ENCODE assay signal across 23 cellular contexts in the genomic region with DNA sequence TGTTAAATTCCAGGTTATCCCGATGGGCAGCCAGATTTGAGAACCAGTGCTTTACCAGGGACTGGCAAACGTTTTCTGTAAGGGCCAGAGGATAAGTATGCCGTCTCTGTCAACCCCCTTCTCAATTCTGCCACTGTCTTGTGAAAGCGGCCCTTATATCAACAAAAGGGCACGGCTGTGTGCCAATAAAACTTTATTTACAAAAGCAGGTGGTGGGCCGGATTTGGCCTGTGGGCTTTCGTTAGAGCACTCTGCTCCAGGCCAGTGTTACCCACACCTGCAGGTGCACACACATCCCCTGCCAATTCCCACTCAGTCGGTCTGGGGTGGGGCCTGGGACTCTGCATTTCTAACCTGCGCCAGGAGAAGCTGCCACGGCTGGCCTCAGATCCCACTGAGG.
"Had no signal": no experiment of that assay in that cellular context is flagged by ENCODE, and none has a peak within 500 bp of the region (broad histone marks: within the 10 kb centered on the region; RNA-seq: fewer than 3 reads in every experiment).

No MANE protein-coding gene starts in this region.

- H3K27me3 Mint-ChIP-seq: activated CD4-positive, alpha-beta T cell treated with anti-CD3 and anti-CD28 coated beads for 36 hours; central memory CD8-positive, alpha-beta T cell had no signal

- H3K4me3 Mint-ChIP-seq: activated CD4-positive, alpha-beta T cell treated with anti-CD3 and anti-CD28 coated beads for 36 hours; activated CD8-positive, alpha-beta T cell treated with anti-CD3 and anti-CD28 coated beads, Interleukin-2, amount 10 ng/mL, durations not matched to agents 7 days and 5 days; activated T-cell treated with anti-CD3 and anti-CD28 coated beads, Interleukin-2, amount 50 U/mL, for 72 hours; central memory CD8-positive, alpha-beta T cell; natural killer cell; neural progenitor cell had no signal

- H3K27ac ChIP-seq: hepatocyte, left ventricle myocardium inferior, neural progenitor cell, spleen, testis had no signal

- H3K36me3 ChIP-seq: neural progenitor cell, transverse colon had no signal

- H3K4me3 ChIP-seq: hepatocyte, left ventricle myocardium inferior, lung, neural progenitor cell, spleen, testis, transverse colon had no signal

- H3K9me3 Mint-ChIP-seq: activated naive CD4-positive, alpha-beta T cell treated with anti-CD3 and anti-CD28 coated beads, Interleukin-2, amount 50 U/mL, for 72 hours; activated T-cell treated with anti-CD3 and anti-CD28 coated beads, Interleukin-2, amount 50 U/mL, for 72 hours; central memory CD8-positive, alpha-beta T cell; natural killer cell; neural progenitor cell had no signal

- DNase-seq: activated CD4-positive, alpha-beta T cell treated with anti-CD3 and anti-CD28 coated beads for 36 hours; activated CD4-positive, CD25-positive, alpha-beta regulatory T cell; activated CD8-positive, alpha-beta T cell treated with anti-CD3 and anti-CD28 coated beads, Interleukin-2, amount 10 ng/mL, durations not matched to agents 7 days and 5 days; activated naive CD4-positive, alpha-beta T cell; activated T-cell treated with anti-CD3 and anti-CD28 coated beads for 4 hours; activated T-cell treated with anti-CD3 and anti-CD28 coated beads, Interleukin-2, amount 50 U/mL, for 72 hours; anterior cingulate cortex; effector CD8-positive, alpha-beta T cell; islet precursor cell; left ventricle myocardium inferior; mesendoderm; natural killer cell; posterior cingulate gyrus; spleen; stimulated activated naive CD8-positive, alpha-beta T cell treated with anti-CD3 and anti-CD28 coated beads, Interleukin-15, Interleukin-2, amounts not matched to agents 100 U/mL and 50 U/mL, for 24 hours; testis; transverse colon had no signal

- H3K36me3 Mint-ChIP-seq: activated naive CD4-positive, alpha-beta T cell treated with anti-CD3 and anti-CD28 coated beads, Interleukin-2, amount 50 U/mL, for 72 hours; natural killer cell; neural progenitor cell had no signal

- ATAC-seq: activated CD4-positive, alpha-beta T cell treated with anti-CD3 and anti-CD28 coated beads for 36 hours; activated CD8-positive, alpha-beta T cell treated with anti-CD3 and anti-CD28 coated beads, Interleukin-2, amount 10 ng/mL, durations not matched to agents 7 days and 5 days; activated naive CD4-positive, alpha-beta T cell treated with anti-CD3 and anti-CD28 coated beads, Interleukin-2, amount 50 U/mL, for 72 hours; activated T-cell treated with anti-CD3 and anti-CD28 coated beads, Interleukin-2, amount 50 U/mL, for 72 hours; natural killer cell; right cardiac atrium; stimulated activated naive CD8-positive, alpha-beta T cell treated with anti-CD3 and anti-CD28 coated beads, Interleukin-15, Interleukin-2, amounts not matched to agents 100 U/mL and 50 U/mL, for 24 hours had no signal

- H3K9me3 ChIP-seq: left ventricle myocardium inferior, spleen, testis, transverse colon had no signal

- H3K27ac Mint-ChIP-seq: activated CD4-positive, alpha-beta T cell treated with anti-CD3 and anti-CD28 coated beads for 36 hours; activated CD8-positive, alpha-beta T cell treated with anti-CD3 and anti-CD28 coated beads, Interleukin-2, amount 10 ng/mL, durations not matched to agents 7 days and 5 days had no signal
